1 cellular context compared by ENCODE assay signal in genomic region chr3:9778518-9779129, GRCh38.
TF ChIP-seq lines count a peak whose summit lies in the region.

No MANE protein-coding gene starts in this region.

TF ChIP-seq in GM12878, 131 proteins besides CTCF, POLR2A, EP300 and RAD21:
- TF ChIP-seq SPI1 (IDR thresholded peaks at IDR 0.05; ENCODE audit: borderline replicate concordance, insufficient read depth, low read depth, low read length) (0 out of 2 replicates have a peak, but pooled peaks have one; percentile 23), POLR2AphosphoS2 (IDR thresholded peaks at IDR 0.05; ENCODE audit: low read depth, low read length) (no peak)
